In genomic region chr9:19553441-19553840, GRCh38 we compare ENCODE assay signal across 22 cellular contexts.
"Had no signal": no experiment of that assay in that cellular context is flagged by ENCODE, and none has a peak within 500 bp of the region (broad histone marks: within the 10 kb centered on the region; RNA-seq: fewer than 3 reads in every experiment).

No MANE protein-coding gene starts in this region.

- H3K9me3 ChIP-seq: lower lobe of right lung, ovary, suprapubic skin, thyroid gland, vagina had no signal

- H3K27me3 ChIP-seq: ovary, spleen, suprapubic skin, thyroid gland, vagina had no signal

- DNase-seq: dermis blood vessel endothelial cell; effector memory CD8-positive, alpha-beta T cell; hypothalamus; immature natural killer cell; islet precursor cell; kidney glomerular epithelial cell; left ventricle myocardium superior; lower lobe of right lung; naive thymus-derived CD8-positive, alpha-beta T cell; occipital lobe; ovary; psoas muscle; right cardiac atrium; spleen; stimulated activated CD4-positive, alpha-beta T cell treated with anti-CD3 and anti-CD28 coated beads, Interleukin-4, amount 100 ng/mL, for 4 hours; stimulated activated naive CD8-positive, alpha-beta T cell treated with anti-CD3 and anti-CD28 coated beads, Interleukin-15, Interleukin-2, amounts not matched to agents 100 U/mL and 50 U/mL, for 24 hours; thyroid gland; trophoblast cell had no signal

- H3K4me1 ChIP-seq: psoas muscle, thyroid gland, vagina had no signal

- H3K27ac ChIP-seq: coronary artery, lower lobe of right lung, ovary, psoas muscle, skin epidermis, spleen, suprapubic skin, thyroid gland, vagina had no signal

- H3K36me3 ChIP-seq: lower lobe of right lung, ovary, spleen, suprapubic skin, thyroid gland, vagina had no signal

- H3K4me3 ChIP-seq: coronary artery, lower lobe of right lung, ovary, psoas muscle, skin epidermis, spleen, suprapubic skin, thyroid gland, vagina had no signal
